ENCODE assay signal across 8 cellular contexts in genomic region chr12:3200779-3201738, GRCh38.
A peak's percentile ranks its signal among the peaks of the same experiment; 100 is the strongest.
DNase-seq lines count a peak whose midpoint lies in the region; TF ChIP-seq lines count a peak whose summit lies in the region.

No MANE protein-coding gene starts in this region.

- H3K18ac ChIP-seq in trophoblast cell (ENCODE audit: low read length) = no peak overlapping the region

- WGBS in trophoblast cell (ENCODE audit: extremely low coverage, insufficient coverage, insufficient read length) = no CpG with 5 or more reads among the region's 50 CpGs

- no peaks in the 10 kb centered on the region for H3K79me2 ChIP-seq in trophoblast cell (ENCODE audit: control insufficient read depth, insufficient read depth, low read length, poor library complexity)

- no peak overlapping the region for H4K12ac ChIP-seq in trophoblast cell (ENCODE audit: low read depth, low read length)

- H4K8ac ChIP-seq in trophoblast cell (ENCODE audit: low read depth, low read length) = no peak overlapping the region

- H3K27me3 ChIP-seq in BE2C = peaks cover 7% of the 10 kb centered on the region
- H3K27me3 ChIP-seq in MG63 = peaks cover 12% of the 10 kb centered on the region
- peaks cover 23% of the 10 kb centered on the region for H3K27me3 ChIP-seq in trophoblast cell (ENCODE audit: insufficient read depth, low read length)

- H3K9me3 ChIP-seq in BE2C = no peaks in the 10 kb centered on the region
- H3K9me3 ChIP-seq in MG63 = no peaks in the 10 kb centered on the region
- peaks cover 3% of the 10 kb centered on the region for H3K9me3 ChIP-seq in trophoblast cell (ENCODE audit: insufficient read depth, low read depth, low read length)

- no peak for DNase-seq in BE2C
- no peak for DNase-seq in MG63
- no peak for DNase-seq in fibroblast of the aortic adventitia (ENCODE audit: low read depth)
- no peak for DNase-seq in trophoblast cell
- no peak for DNase-seq in NOMO-1 treated with dmso at 0.1 percent for 144 hours (lab: John Stamatoyannopoulos, UW; ENCODE audit: unreplicated experiment)
- DNase-seq in kidney glomerular epithelial cell (lab: John Stamatoyannopoulos, UW) = no peak
- no peak for DNase-seq in NCI-H1694 (lab: John Stamatoyannopoulos, UW)
- DNase-seq in epidermal melanocyte (ENCODE audit: insufficient read length, low spot score) = no peak

- no peak overlapping the region for H3K14ac ChIP-seq in trophoblast cell (ENCODE audit: low read length)

- H2BK5ac ChIP-seq in trophoblast cell (ENCODE audit: low read depth, low read length, poor library complexity) = no peak overlapping the region

- H3K4me2 ChIP-seq in trophoblast cell (ENCODE audit: low read length) = peak overlapping the region; percentile 85

- no peak overlapping the region for H2AK5ac ChIP-seq in trophoblast cell (ENCODE audit: low read length)

- H3K23ac ChIP-seq in trophoblast cell (ENCODE audit: low read length) = no peak overlapping the region

- no peak overlapping the region for H3K4ac ChIP-seq in trophoblast cell (ENCODE audit: low read depth, low read length)

- no peak overlapping the region for H3K27ac ChIP-seq in trophoblast cell (ENCODE audit: low read depth, low read length)

- TF ChIP-seq CTCF in BE2C (IDR thresholded peaks at IDR 0.05; ENCODE audit: low read depth, low read length) (no peak), fibroblast of the aortic adventitia (IDR thresholded peaks at IDR 0.05; ENCODE audit: insufficient read depth, low read length) (no peak)

- H2BK12ac ChIP-seq in trophoblast cell (ENCODE audit: low read length) = no peak overlapping the region

- no peaks in the 10 kb centered on the region for H3K79me1 ChIP-seq in trophoblast cell (ENCODE audit: low read length)

- H3K36me3 ChIP-seq in BE2C = no peaks in the 10 kb centered on the region
- no peaks in the 10 kb centered on the region for H3K36me3 ChIP-seq in MG63
- peaks cover 0 to 2% of the 10 kb centered on the region in 2 experiments for H3K36me3 ChIP-seq in trophoblast cell (ENCODE audit: control insufficient read depth in 1 of 2, insufficient read depth in 2 of 2, low read length in 2 of 2)

- peak overlapping the region; percentile 80 for H3K4me3 ChIP-seq in BE2C (ENCODE audit: low read depth, low read length)
- peak overlapping the region; percentile 45; the same call in 1 of the 2 replicates for H3K4me3 ChIP-seq in MG63
- peak overlapping the region; percentile 55 for H3K4me3 ChIP-seq in fibroblast of the aortic adventitia (ENCODE audit: low read depth, low read length)
- H3K4me3 ChIP-seq in trophoblast cell (ENCODE audit: low read depth, low read length) = peak overlapping the region; percentile 61

- no peak overlapping the region for H3K9ac ChIP-seq in trophoblast cell (ENCODE audit: low read length)

- H3K4me1 ChIP-seq in BE2C = peaks cover 23% of the 10 kb centered on the region
- H3K4me1 ChIP-seq in trophoblast cell (ENCODE audit: control insufficient read depth in 1 of 2, insufficient read depth in 2 of 2, low read length in 2 of 2) = peaks cover 11 to 13% of the 10 kb centered on the region in 2 experiments

- no peak overlapping the region for H4K91ac ChIP-seq in trophoblast cell (ENCODE audit: low read depth, low read length)

- no peak overlapping the region for H2AFZ ChIP-seq in trophoblast cell (ENCODE audit: insufficient read depth, low read length, poor library complexity)

- no peak overlapping the region for H2BK120ac ChIP-seq in trophoblast cell (ENCODE audit: insufficient read depth, low read length, poor library complexity)
